Comparison of ENCODE assay signal across 1 cellular context in the genomic region with DNA sequence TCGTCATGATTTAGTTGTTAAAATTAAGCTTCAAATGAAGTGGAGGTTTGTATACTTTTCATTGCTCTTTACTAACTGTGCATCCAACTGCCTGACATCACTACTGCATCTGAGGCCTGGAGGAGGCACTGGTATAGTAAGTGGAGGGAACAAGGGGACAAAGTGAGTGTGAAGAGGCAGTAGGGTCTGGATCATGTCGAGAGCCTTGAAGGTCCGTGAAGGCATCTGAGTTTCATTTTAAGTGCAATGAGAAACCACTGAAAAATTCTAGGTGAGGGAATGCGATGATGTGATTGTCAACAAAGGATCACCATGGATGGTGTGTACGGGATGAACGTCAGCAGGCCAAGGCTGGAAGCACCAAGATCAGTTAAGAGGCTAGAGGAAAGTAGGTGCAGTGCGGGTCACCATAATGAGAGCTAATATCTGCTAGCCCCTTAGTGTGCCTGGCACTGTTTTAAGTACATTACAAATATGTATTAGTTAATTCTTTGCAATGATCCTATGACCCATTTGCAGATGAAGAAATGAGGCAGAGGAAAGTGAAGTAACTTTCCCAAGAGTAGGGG.
TF ChIP-seq lines count a peak whose summit lies in the region.

No MANE protein-coding gene starts in this region.

TF ChIP-seq in GM23338, 12 proteins besides CTCF, POLR2A, EP300 and RAD21 (continued from another document):
- TF ChIP-seq, protein P1, sequence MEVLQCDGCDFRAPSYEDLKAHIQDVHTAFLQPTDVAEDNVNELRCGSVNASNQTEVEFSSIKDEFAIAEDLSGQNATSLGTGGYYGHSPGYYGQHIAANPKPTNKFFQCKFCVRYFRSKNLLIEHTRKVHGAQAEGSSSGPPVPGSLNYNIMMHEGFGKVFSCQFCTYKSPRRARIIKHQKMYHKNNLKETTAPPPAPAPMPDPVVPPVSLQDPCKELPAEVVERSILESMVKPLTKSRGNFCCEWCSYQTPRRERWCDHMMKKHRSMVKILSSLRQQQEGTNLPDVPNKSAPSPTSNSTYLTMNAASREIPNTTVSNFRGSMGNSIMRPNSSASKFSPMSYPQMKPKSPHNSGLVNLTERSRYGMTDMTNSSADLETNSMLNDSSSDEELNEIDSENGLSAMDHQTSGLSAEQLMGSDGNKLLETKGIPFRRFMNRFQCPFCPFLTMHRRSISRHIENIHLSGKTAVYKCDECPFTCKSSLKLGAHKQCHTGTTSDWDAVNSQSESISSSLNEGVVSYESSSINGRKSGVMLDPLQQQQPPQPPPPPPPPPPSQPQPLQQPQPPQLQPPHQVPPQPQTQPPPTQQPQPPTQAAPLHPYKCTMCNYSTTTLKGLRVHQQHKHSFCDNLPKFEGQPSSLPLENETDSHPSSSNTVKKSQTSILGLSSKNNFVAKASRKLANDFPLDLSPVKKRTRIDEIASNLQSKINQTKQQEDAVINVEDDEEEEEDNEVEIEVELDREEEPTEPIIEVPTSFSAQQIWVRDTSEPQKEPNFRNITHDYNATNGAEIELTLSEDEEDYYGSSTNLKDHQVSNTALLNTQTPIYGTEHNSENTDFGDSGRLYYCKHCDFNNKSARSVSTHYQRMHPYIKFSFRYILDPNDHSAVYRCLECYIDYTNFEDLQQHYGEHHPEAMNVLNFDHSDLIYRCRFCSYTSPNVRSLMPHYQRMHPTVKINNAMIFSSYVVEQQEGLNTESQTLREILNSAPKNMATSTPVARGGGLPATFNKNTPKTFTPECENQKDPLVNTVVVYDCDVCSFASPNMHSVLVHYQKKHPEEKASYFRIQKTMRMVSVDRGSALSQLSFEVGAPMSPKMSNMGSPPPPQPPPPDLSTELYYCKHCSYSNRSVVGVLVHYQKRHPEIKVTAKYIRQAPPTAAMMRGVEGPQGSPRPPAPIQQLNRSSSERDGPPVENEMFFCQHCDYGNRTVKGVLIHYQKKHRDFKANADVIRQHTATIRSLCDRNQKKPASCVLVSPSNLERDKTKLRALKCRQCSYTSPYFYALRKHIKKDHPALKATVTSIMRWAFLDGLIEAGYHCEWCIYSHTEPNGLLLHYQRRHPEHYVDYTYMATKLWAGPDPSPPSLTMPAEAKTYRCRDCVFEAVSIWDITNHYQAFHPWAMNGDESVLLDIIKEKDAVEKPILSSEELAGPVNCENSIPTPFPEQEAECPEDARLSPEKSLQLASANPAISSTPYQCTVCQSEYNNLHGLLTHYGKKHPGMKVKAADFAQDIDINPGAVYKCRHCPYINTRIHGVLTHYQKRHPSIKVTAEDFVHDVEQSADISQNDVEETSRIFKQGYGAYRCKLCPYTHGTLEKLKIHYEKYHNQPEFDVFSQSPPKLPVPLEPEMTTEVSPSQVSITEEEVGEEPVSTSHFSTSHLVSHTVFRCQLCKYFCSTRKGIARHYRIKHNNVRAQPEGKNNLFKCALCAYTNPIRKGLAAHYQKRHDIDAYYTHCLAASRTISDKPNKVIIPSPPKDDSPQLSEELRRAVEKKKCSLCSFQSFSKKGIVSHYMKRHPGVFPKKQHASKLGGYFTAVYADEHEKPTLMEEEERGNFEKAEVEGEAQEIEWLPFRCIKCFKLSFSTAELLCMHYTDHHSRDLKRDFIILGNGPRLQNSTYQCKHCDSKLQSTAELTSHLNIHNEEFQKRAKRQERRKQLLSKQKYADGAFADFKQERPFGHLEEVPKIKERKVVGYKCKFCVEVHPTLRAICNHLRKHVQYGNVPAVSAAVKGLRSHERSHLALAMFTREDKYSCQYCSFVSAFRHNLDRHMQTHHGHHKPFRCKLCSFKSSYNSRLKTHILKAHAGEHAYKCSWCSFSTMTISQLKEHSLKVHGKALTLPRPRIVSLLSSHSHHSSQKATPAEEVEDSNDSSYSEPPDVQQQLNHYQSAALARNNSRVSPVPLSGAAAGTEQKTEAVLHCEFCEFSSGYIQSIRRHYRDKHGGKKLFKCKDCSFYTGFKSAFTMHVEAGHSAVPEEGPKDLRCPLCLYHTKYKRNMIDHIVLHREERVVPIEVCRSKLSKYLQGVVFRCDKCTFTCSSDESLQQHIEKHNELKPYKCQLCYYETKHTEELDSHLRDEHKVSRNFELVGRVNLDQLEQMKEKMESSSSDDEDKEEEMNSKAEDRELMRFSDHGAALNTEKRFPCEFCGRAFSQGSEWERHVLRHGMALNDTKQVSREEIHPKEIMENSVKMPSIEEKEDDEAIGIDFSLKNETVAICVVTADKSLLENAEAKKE (CRISPR knock-in tag; IDR thresholded peaks at IDR 0.05): no peak
- TF ChIP-seq EZH2phosphoT487 (IDR thresholded peaks at IDR 0.05; ENCODE audit: unreplicated experiment) (no peak), STAT1 (IDR thresholded peaks at IDR 0.05; ENCODE audit: unreplicated experiment) (no peak), JUNB (IDR thresholded peaks at IDR 0.05; ENCODE audit: unreplicated experiment) (no peak), ZNF114 (CRISPR knock-in tag; IDR thresholded peaks at IDR 0.05) (no peak), CREB1 (CRISPR knock-in tag; IDR thresholded peaks at IDR 0.05; ENCODE audit: low read depth) (no peak), NANOG (IDR thresholded peaks at IDR 0.05; ENCODE audit: borderline replicate concordance) (no peak), EZH2 (IDR thresholded peaks at IDR 0.05; ENCODE audit: low read depth, unreplicated experiment) (no peak)
- TF ChIP-seq, protein P2, sequence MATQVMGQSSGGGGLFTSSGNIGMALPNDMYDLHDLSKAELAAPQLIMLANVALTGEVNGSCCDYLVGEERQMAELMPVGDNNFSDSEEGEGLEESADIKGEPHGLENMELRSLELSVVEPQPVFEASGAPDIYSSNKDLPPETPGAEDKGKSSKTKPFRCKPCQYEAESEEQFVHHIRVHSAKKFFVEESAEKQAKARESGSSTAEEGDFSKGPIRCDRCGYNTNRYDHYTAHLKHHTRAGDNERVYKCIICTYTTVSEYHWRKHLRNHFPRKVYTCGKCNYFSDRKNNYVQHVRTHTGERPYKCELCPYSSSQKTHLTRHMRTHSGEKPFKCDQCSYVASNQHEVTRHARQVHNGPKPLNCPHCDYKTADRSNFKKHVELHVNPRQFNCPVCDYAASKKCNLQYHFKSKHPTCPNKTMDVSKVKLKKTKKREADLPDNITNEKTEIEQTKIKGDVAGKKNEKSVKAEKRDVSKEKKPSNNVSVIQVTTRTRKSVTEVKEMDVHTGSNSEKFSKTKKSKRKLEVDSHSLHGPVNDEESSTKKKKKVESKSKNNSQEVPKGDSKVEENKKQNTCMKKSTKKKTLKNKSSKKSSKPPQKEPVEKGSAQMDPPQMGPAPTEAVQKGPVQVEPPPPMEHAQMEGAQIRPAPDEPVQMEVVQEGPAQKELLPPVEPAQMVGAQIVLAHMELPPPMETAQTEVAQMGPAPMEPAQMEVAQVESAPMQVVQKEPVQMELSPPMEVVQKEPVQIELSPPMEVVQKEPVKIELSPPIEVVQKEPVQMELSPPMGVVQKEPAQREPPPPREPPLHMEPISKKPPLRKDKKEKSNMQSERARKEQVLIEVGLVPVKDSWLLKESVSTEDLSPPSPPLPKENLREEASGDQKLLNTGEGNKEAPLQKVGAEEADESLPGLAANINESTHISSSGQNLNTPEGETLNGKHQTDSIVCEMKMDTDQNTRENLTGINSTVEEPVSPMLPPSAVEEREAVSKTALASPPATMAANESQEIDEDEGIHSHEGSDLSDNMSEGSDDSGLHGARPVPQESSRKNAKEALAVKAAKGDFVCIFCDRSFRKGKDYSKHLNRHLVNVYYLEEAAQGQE (IDR thresholded peaks at IDR 0.05; ENCODE audit: unreplicated experiment): no peak
- TF ChIP-seq, protein P3, sequence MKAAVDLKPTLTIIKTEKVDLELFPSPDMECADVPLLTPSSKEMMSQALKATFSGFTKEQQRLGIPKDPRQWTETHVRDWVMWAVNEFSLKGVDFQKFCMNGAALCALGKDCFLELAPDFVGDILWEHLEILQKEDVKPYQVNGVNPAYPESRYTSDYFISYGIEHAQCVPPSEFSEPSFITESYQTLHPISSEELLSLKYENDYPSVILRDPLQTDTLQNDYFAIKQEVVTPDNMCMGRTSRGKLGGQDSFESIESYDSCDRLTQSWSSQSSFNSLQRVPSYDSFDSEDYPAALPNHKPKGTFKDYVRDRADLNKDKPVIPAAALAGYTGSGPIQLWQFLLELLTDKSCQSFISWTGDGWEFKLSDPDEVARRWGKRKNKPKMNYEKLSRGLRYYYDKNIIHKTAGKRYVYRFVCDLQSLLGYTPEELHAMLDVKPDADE (IDR thresholded peaks at IDR 0.05): no peak
TF ChIP-seq in GM23338: peak in this region for 0.
